Comparison of ENCODE assay signal across 1 cellular context in the genomic region with DNA sequence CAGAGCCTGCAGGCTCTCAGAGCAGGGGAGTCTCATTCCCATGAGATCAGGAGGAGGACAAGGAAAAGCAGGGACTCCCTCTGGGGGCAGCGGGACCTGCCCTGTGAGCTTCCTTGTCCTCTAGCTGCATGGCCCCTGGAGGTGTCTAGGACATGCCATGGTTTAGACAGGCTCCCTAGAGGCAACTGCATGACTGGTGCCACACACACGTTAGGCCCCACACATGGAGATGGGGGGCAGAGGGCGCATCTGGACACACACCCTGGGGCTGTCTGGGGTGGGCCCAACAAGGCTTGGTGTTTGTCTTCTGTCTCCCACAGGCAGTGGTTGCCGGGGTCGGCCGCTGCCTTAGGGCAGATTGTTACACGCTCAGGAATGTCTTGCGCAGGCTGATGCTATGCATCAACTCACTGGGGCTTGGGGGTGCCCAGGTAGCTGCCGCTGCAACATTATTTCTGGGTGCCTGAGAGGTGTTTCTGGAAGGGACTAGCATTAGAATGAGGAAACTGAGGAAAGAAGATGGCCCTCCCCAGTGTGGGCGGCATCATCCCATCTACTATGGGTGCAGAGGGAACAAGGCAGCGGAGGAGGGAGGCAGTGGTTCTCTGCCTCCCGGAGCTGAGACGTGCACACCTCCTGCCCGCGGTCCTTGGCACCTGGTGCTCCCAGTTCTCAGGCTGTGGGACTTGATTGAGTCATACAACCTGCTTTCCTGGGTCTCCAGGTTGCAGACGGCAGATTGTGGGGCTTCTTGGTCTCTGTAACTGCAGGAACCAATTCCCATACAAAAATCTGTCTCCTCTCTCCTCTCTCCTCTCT.
TF ChIP-seq lines count a peak whose summit lies in the region.

No MANE protein-coding gene starts in this region.

TF ChIP-seq in HEK293T, 16 proteins besides CTCF, POLR2A, EP300 and RAD21:
- TF ChIP-seq ZNF384 (IDR thresholded peaks at IDR 0.05) (no peak), FOXK2 (IDR thresholded peaks at IDR 0.05) (no peak), BHLHE40 (IDR thresholded peaks at IDR 0.05; ENCODE audit: borderline replicate concordance) (no peak), ARNT (IDR thresholded peaks at IDR 0.05) (no peak), NFRKB (IDR thresholded peaks at IDR 0.05) (no peak), CTBP1 (IDR thresholded peaks at IDR 0.05; ENCODE audit: borderline replicate concordance) (no peak), ELF4 (IDR thresholded peaks at IDR 0.05) (no peak), L3MBTL2 (conservative IDR thresholded peaks at IDR 0.05) (no peak), LEF1 (IDR thresholded peaks at IDR 0.05; ENCODE audit: borderline replicate concordance) (no peak), SP1 (IDR thresholded peaks at IDR 0.05) (no peak), TARDBP (IDR thresholded peaks at IDR 0.05) (no peak), SUZ12 (IDR thresholded peaks at IDR 0.05) (no peak), PKNOX1 (IDR thresholded peaks at IDR 0.05) (no peak)
